Comparison of ENCODE assay signal across 12 cellular contexts in the genomic region with DNA sequence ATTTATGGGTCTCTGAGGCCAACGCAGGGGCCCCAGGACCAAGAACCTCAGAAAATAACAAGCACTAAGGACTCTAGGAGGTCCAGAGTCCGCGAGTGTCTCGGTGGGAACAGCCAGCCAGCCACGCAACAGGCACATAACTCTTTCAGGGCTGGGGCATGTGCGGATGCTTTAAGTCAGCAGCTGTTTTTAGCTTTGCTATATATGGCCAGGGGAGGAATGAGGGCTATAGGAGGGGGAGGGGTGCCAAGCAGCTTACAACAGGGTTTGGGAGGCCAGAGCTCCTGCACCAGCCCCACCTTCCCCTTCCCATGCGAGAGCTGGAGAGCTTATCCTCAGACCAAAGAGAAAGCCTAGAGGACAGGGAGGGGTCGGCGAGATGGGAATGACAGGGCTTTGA. TPM values are rescaled to one million over a fixed set of nuclear protein-coding genes. Genes with fewer than 3 reads are reported as not detected.
DNase-seq lines count a peak whose midpoint lies in the region; ATAC-seq and TF ChIP-seq lines count a peak whose summit lies in the region.
"Had no signal": no experiment of that assay in that cellular context is flagged by ENCODE, and none has a peak within 500 bp of the region (broad histone marks: within the 10 kb centered on the region; RNA-seq: fewer than 3 reads in every experiment).

No MANE protein-coding gene starts in this region.

- peak; percentile 85 to 96 for DNase-seq in Caco-2
- DNase-seq in left cardiac atrium, result peak; percentile 58
- DNase-seq in osteoblast (ENCODE audit: insufficient read length, low spot score, missing footprints), result no peak
- no peak for DNase-seq in activated CD4-positive, alpha-beta T cell treated with anti-CD3 and anti-CD28 coated beads for 1 hour
- no peak for DNase-seq in NCI-H2081 (lab: John Stamatoyannopoulos, UW)
- DNase-seq: body of pancreas, EL, testis had no signal

- peaks cover 27% of the 10 kb centered on the region for H3K4me1 Mint-ChIP-seq in Caco-2 (ENCODE audit: low read depth, unreplicated experiment)

- no peaks in the 10 kb centered on the region for H3K79me2 ChIP-seq in osteoblast (ENCODE audit: insufficient read depth, low read length)

- H3K4me3 ChIP-seq in Caco-2 (ENCODE audit: low read depth, low read length), result no peak overlapping the region
- H3K4me3 ChIP-seq in WI38 (ENCODE audit: low read depth, low read length), result peak overlapping the region; percentile 22; the same call in 1 of the 2 replicates
- no peak overlapping the region for H3K4me3 ChIP-seq in osteoblast (ENCODE audit: insufficient read depth, low read length)
- H3K4me3 ChIP-seq: body of pancreas, testis had no signal

- peak overlapping the region; percentile 2 for H3K27ac Mint-ChIP-seq in Caco-2 (ENCODE audit: unreplicated experiment)

- intact Hi-C loops in Caco-2 (cut with micrococcal nuclease; ENCODE audit: unreplicated experiment) (loop anchor here (1.0 to 2.0 kb wide), 2 partner anchors 28 to 44 kb away; no protein-coding TSS in a partner anchor), left cardiac atrium (cut with DNase I) (no loop called here)

- peak overlapping the region; percentile 2 for H3K4me3 Mint-ChIP-seq in Caco-2 (ENCODE audit: unreplicated experiment)

- peak; percentile 73 to 84 for ATAC-seq in left cardiac atrium
- ATAC-seq in GM18517 (IDR thresholded peaks at IDR 0.05; ENCODE audit: unreplicated experiment), result no peak
- ATAC-seq in HG03039 (IDR thresholded peaks at IDR 0.05; ENCODE audit: unreplicated experiment), result no peak
- ATAC-seq: body of pancreas had no signal

- no peaks in the 10 kb centered on the region for H3K36me3 ChIP-seq in Caco-2 (ENCODE audit: control insufficient read depth, insufficient read depth, low read length)
- no peaks in the 10 kb centered on the region for H3K36me3 ChIP-seq in osteoblast (ENCODE audit: insufficient read depth, low read length)

- no peaks in the 10 kb centered on the region for H3K9me3 ChIP-seq in Caco-2
- no peaks in the 10 kb centered on the region for H3K9me3 ChIP-seq in osteoblast (ENCODE audit: low read depth, low read length)
- H3K9me3 ChIP-seq: body of pancreas, testis had no signal

- peaks cover 49% of the 10 kb centered on the region for H3K4me1 ChIP-seq in Caco-2
- no peaks in the 10 kb centered on the region for H3K4me1 ChIP-seq in osteoblast (ENCODE audit: insufficient read depth, low read length)
- H3K4me1 ChIP-seq: body of pancreas, testis had no signal

- no peaks in the 10 kb centered on the region for H3K9me3 Mint-ChIP-seq in Caco-2 (ENCODE audit: unreplicated experiment)

- H3K36me3 Mint-ChIP-seq in Caco-2 (ENCODE audit: insufficient read depth, unreplicated experiment), result no peaks in the 10 kb centered on the region

- CTCF ChIA-PET in Caco-2 (lab: Charles Lee), result interaction anchor here (0.5 to 5.2 kb wide), 6 partner anchors 9 to 66 kb away, joined by 3 to 30 read pairs (median 4); no protein-coding TSS in a partner anchor

- H3K4me2 ChIP-seq in osteoblast (ENCODE audit: insufficient read depth, low read length), result no peak overlapping the region

- no peaks in the 10 kb centered on the region for H3K27me3 ChIP-seq in Caco-2 (replicated peaks; ENCODE audit: control insufficient read depth, insufficient read depth, low read length)
- H3K27me3 ChIP-seq in osteoblast (ENCODE audit: insufficient read depth, low read length), result peaks cover 3% of the 10 kb centered on the region
- H3K27me3 ChIP-seq: body of pancreas, testis had no signal

- no peaks in the 10 kb centered on the region for H4K20me1 ChIP-seq in osteoblast (ENCODE audit: insufficient read depth, low read length)

- POLR2A ChIA-PET in Caco-2 (lab: Charles Lee), result interaction anchor here (0.6 to 2.3 kb wide), 4 partner anchors 15 to 44 kb away, joined by 3 to 20 read pairs (median 3); partner anchors contain the start of gene OSER1

- no TSS peak for BruUV-seq in Caco-2 (replicated peaks; lab: Mats Ljungman, UMichigan)

- no peak overlapping the region for H3K27ac ChIP-seq in osteoblast (ENCODE audit: low read depth, low read length)
- H3K27ac ChIP-seq: body of pancreas, testis, VCaP had no signal

- peak overlapping the region; percentile 48 for H2AFZ ChIP-seq in osteoblast (ENCODE audit: low read length)

- TF ChIP-seq CTCF in Caco-2 (IDR thresholded peaks at IDR 0.05; ENCODE audit: insufficient read depth in 1 of 2, low read depth in 1 of 2, low read length in 1 of 2, severe bottlenecking in 1 of 2, unreplicated experiment in 1 of 2), result no peak
- no peak for TF ChIP-seq CTCF in WI38 (IDR thresholded peaks at IDR 0.05; ENCODE audit: low read depth, low read length)
- TF ChIP-seq CTCF in osteoblast (IDR thresholded peaks at IDR 0.05; ENCODE audit: extremely low read depth, low read depth, low read length), result no peak

- H3K27me3 Mint-ChIP-seq in Caco-2 (ENCODE audit: insufficient read depth, unreplicated experiment), result no peaks in the 10 kb centered on the region

RNA-seq across cellular contexts. Expression of gene JPH2, which starts 6.2 kb away (rescaled TPM):
- total RNA-seq in Caco-2 (2022) (10.5 and 11.1 TPM in 2 replicates), left cardiac atrium (10 to 100 TPM; 78.3 to 93.5 TPM), osteoblast (1.2 and 2.2 TPM in 2 replicates)

RNA-seq across cellular contexts. Expression of gene OSER1, which starts 29.8 kb away (rescaled TPM):
- 79.7 and 82.3 TPM in 2 replicates for total RNA-seq in Caco-2 (2022)
- 10 to 100 TPM; 19.9 to 28.5 TPM for total RNA-seq in left cardiac atrium
- 46.7 and 47.4 TPM in 2 replicates for total RNA-seq in osteoblast

Comparison
In these comparisons a context has a peak if more than half of its experiments do, and no peak if none do; other contexts are left out.
1. DNase-seq: peak in Caco-2 (2 of 2) and left cardiac atrium (single experiment); none in osteoblast (single experiment), activated CD4-positive, alpha-beta T cell treated with anti-CD3 and anti-CD28 coated beads for 1 hour (single experiment) and NCI-H2081 (0 of 2).
2. ATAC-seq: peak in left cardiac atrium (2 of 2); none in GM18517 (single experiment) and HG03039 (single experiment).